ENCODE assay signal across 1 cellular context in genomic region chr16:14476183-14476582, GRCh38.
TF ChIP-seq lines count a peak whose summit lies in the region.

No MANE protein-coding gene starts in this region.

TF ChIP-seq in A549, 52 proteins besides CTCF, POLR2A, EP300 and RAD21 (continued from another document):
- TF ChIP-seq RARB (CRISPR knock-in tag; IDR thresholded peaks at IDR 0.05): no peak
